Comparison of ENCODE assay signal across 8 cellular contexts in the genomic region with DNA sequence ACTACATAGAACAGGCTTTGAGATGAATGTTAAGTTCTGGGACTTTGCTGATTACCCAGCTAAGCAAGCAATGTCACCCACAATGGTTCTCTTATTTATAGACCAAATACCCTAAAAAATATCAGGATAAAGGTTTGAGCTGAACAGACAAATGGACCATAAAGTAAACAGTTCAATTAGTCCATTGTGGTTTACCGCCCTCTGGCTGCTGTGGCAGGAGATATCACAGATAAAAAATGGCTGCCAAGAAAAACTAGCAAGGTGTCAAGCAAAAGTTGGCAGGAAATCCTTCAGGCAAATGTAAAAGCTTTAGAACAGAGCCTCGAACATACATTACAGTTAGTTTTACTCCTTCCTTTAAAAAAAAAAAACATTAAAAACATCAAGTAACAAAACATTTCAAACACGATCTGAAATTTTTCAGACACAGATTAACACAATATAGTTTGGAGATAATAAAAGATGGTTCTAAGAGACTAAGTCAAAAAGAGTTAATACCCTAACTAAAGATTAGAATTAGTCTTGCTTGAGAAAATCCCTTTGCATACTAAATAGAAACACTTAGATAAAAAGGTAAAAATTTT. TPM values are rescaled to one million over a fixed set of nuclear protein-coding genes. Genes with fewer than 3 reads are reported as not detected.
DNase-seq lines count a peak whose midpoint lies in the region; ATAC-seq and TF ChIP-seq lines count a peak whose summit lies in the region.

No MANE protein-coding gene starts in this region.

- H3K4ac ChIP-seq in neuronal stem cell (ENCODE audit: low read length): no peak overlapping the region

- TF ChIP-seq POLR2A in body of pancreas (IDR thresholded peaks at IDR 0.05): no peak

- peak; percentile 68 for TF ChIP-seq CTCF in GM10248 (IDR thresholded peaks at IDR 0.05; ENCODE audit: control extremely low read depth, extremely low read depth, low read depth, missing control alignments)
- TF ChIP-seq CTCF in MM.1S (IDR thresholded peaks at IDR 0.05; ENCODE audit: low read length): peak; percentile 53
- peak; percentile 50 to 85 (median 77) for TF ChIP-seq CTCF in body of pancreas (IDR thresholded peaks at IDR 0.05)

- peaks cover 14% of the 10 kb centered on the region for H4K20me1 ChIP-seq in MM.1S (ENCODE audit: insufficient read depth, low read length)

- no peak overlapping the region for H2BK120ac ChIP-seq in neuronal stem cell (ENCODE audit: low read depth, low read length)

- H3K36me3 ChIP-seq in MM.1S (replicated peaks; ENCODE audit: insufficient read depth, low read length) (no peaks in the 10 kb centered on the region), body of pancreas (replicated peaks in 1 of 2; ENCODE audit: insufficient read depth in 1 of 2, low read depth in 2 of 2) (no peaks in the 10 kb centered on the region), neuronal stem cell (replicated peaks in 1 of 2; ENCODE audit: control insufficient read depth in 2 of 2, insufficient read depth in 2 of 2, low read length in 2 of 2) (no peaks in the 10 kb centered on the region)

- H3K27ac ChIP-seq in MM.1S (ENCODE audit: low read length) (no peak overlapping the region), body of pancreas (no peak overlapping the region), neuronal stem cell (replicated peaks; ENCODE audit: low read length) (no peak overlapping the region)

- no peaks in the 10 kb centered on the region for H3K9me3 ChIP-seq in MM.1S (replicated peaks; ENCODE audit: insufficient read depth, low read length)
- H3K9me3 ChIP-seq in body of pancreas: no peaks in the 10 kb centered on the region
- no peaks in the 10 kb centered on the region for H3K9me3 ChIP-seq in neuronal stem cell (replicated peaks in 1 of 2; ENCODE audit: control insufficient read depth in 2 of 2, insufficient read depth in 1 of 2, low read depth in 1 of 2, low read length in 2 of 2)

- H3K79me2 ChIP-seq in MM.1S (ENCODE audit: low read length): peaks cover 95% of the 10 kb centered on the region

- WGBS in body of pancreas, 2 donors: 3% methylated on average over 3 of the region's 3 CpGs
- WGBS in neuronal stem cell (ENCODE audit: extremely low coverage in 2 of 2, insufficient read length in 2 of 2, insufficient replicate concordance in 1 of 2), 2 donors: 100% methylated on average over 1 of the region's 3 CpGs; no CpG with 5 or more reads in 1 of the 2 donors

- peak; percentile 64 for ATAC-seq in body of pancreas

- H3K14ac ChIP-seq in neuronal stem cell (ENCODE audit: low read length): no peak overlapping the region

- H2AK5ac ChIP-seq in neuronal stem cell (ENCODE audit: low read depth, low read length): no peak overlapping the region

- no peak overlapping the region for H3K9ac ChIP-seq in MM.1S (ENCODE audit: low read length)
- no peak overlapping the region for H3K9ac ChIP-seq in neuronal stem cell (ENCODE audit: low read depth, low read length, poor library complexity)

- CTCF ChIA-PET in GM10248 (lab: Yijun Ruan, JAX): interaction anchor here (0.6 to 5.4 kb wide), 29 partner anchors 9 to 364 kb away, joined by 3 to 39 read pairs (median 5); no protein-coding TSS in a partner anchor

- H3K23ac ChIP-seq in neuronal stem cell (ENCODE audit: low read depth, low read length, poor library complexity): no peak overlapping the region

- no peaks in the 10 kb centered on the region for H3K79me1 ChIP-seq in neuronal stem cell (ENCODE audit: low read depth, low read length)

- H3K4me2 ChIP-seq in MM.1S (ENCODE audit: low read depth, low read length) (no peak overlapping the region), neuronal stem cell (ENCODE audit: insufficient read depth, low read length, poor library complexity, severe bottlenecking) (no peak overlapping the region)

- DNase-seq in GM10248 (ENCODE audit: extremely low spot score) (peak; percentile 45), MM.1S (peak; percentile 30), SW480 (ENCODE audit: low spot score) (peak; percentile 40), body of pancreas (peak; percentile 51 to 68 (median 60)), iris pigment epithelial cell (ENCODE audit: low read depth) (peak; percentile 65), GDM1 (lab: John Stamatoyannopoulos, UW) (no peak), neuronal stem cell (ENCODE audit: low spot score) (no peak)
- peak; percentile 54 for DNase-seq in stimulated activated CD4-positive, alpha-beta T cell treated with anti-CD3 and anti-CD28 coated beads, Interleukin-4, amount 100 ng/mL, for 24 hours

- H2AFZ ChIP-seq in MM.1S (ENCODE audit: low read length) (no peak overlapping the region), neuronal stem cell (ENCODE audit: low read length) (no peak overlapping the region)

- no peak overlapping the region for H4K8ac ChIP-seq in neuronal stem cell (ENCODE audit: low read depth, low read length)

- H2BK12ac ChIP-seq in neuronal stem cell (ENCODE audit: low read length): no peak overlapping the region

- no peaks in the 10 kb centered on the region for H3K9me2 ChIP-seq in MM.1S (replicated peaks; ENCODE audit: insufficient read depth, low read length)

- POLR2A ChIA-PET in GM10248 (lab: Yijun Ruan, JAX): interaction anchor here (1.3 kb wide), 1 partner anchor 11 kb away, joined by 3 read pairs; no protein-coding TSS in a partner anchor

- no peak overlapping the region for H3K18ac ChIP-seq in neuronal stem cell (ENCODE audit: low read length)

- H3K4me3 ChIP-seq in MM.1S (ENCODE audit: low read length) (no peak overlapping the region), body of pancreas (no peak overlapping the region), neuronal stem cell (ENCODE audit: low read length in 2 of 2) (no peak overlapping the region)

- H3F3A ChIP-seq in MM.1S (ENCODE audit: insufficient read depth, low read length): 0 out of 2 replicates have a peak, but pooled peaks cover 4% of the 10 kb centered on the region

- no peaks in the 10 kb centered on the region for H3K27me3 ChIP-seq in MM.1S (replicated peaks; ENCODE audit: insufficient read depth, low read length)
- no peaks in the 10 kb centered on the region for H3K27me3 ChIP-seq in body of pancreas
- no peaks in the 10 kb centered on the region for H3K27me3 ChIP-seq in neuronal stem cell (ENCODE audit: control insufficient read depth in 3 of 3, insufficient read depth in 3 of 3, low read depth in 1 of 3, low read length in 3 of 3)

- no peak overlapping the region for H4K91ac ChIP-seq in neuronal stem cell (ENCODE audit: low read depth, low read length, poor library complexity)

- no peak overlapping the region for H2BK5ac ChIP-seq in neuronal stem cell (ENCODE audit: low read length)

- no peak overlapping the region for H2BK15ac ChIP-seq in neuronal stem cell (ENCODE audit: low read length)

- no peaks in the 10 kb centered on the region for H3K4me1 ChIP-seq in MM.1S (ENCODE audit: low read length)
- peaks cover 10% of the 10 kb centered on the region for H3K4me1 ChIP-seq in body of pancreas
- peaks cover 3 to 4% of the 10 kb centered on the region in 2 donors for H3K4me1 ChIP-seq in neuronal stem cell (ENCODE audit: control insufficient read depth in 2 of 2, insufficient read depth in 1 of 2, low read depth in 1 of 2, low read length in 2 of 2)

- intact Hi-C loops in body of pancreas (cut with DNase I): loop anchor here (10.0 kb wide), 1 partner anchor 221 kb away; no protein-coding TSS in a partner anchor

RNA-seq across cellular contexts. Expression of gene MED13L, which starts 41.3 kb away (rescaled TPM):
- total RNA-seq in body of pancreas: 10 to 100 TPM; 65.9 to 72.6 TPM
- 32.5 TPM for polyA plus RNA-seq in neuronal stem cell (2013, experiment 1 of 2)
- polyA plus RNA-seq in neuronal stem cell (2013, experiment 2 of 2): 31.8 TPM

Comparison
In these comparisons a context has a peak if more than half of its experiments do, and no peak if none do; other contexts are left out.
1. DNase-seq: peak in GM10248 (single experiment), MM.1S (single experiment), SW480 (single experiment), body of pancreas (4 of 4), iris pigment epithelial cell (single experiment) and stimulated activated CD4-positive, alpha-beta T cell treated with anti-CD3 and anti-CD28 coated beads, Interleukin-4, amount 100 ng/mL, for 24 hours (single experiment); none in GDM1 (single experiment) and neuronal stem cell (single experiment).
2. Peak in every context shown above with its lines, with median percentiles within 50 percentile points of each other: CTCF ChIP-seq.